In the genomic region with DNA sequence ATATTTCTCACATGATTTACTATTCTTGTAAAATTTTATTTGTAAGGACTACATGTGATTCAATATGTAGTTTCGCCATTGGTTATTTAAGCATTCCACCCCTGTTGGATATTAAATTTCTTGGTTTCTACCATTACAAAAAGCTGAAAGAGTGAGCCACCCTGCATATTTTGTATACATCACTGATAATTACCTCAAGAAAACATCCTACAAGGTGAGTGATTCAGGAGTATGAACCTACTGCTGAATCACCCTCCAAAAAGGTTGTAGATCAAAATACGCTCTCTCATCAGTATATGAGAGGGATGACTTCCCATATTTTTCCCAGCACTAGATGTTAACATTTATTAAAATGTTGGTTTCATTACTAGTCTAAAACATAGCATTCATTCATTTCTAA, we compare ENCODE assay signal across 26 cellular contexts.
"Had no signal": no experiment of that assay in that cellular context is flagged by ENCODE, and none has a peak within 500 bp of the region (broad histone marks: within the 10 kb centered on the region; RNA-seq: fewer than 3 reads in every experiment).

No MANE protein-coding gene starts in this region.

- DNase-seq: dermis blood vessel endothelial cell; dorsolateral prefrontal cortex; effector CD4-positive, alpha-beta T cell; effector memory CD4-positive, alpha-beta T cell; erythroblast; esophagus squamous epithelium; foreskin fibroblast; heart left ventricle; hypothalamus; immature natural killer cell; islet precursor cell; left cardiac atrium; left lung; left ventricle myocardium superior; lower lobe of right lung; mesenchymal stem cell; mucosa of descending colon; naive B cell had no signal

- H3K79me2 ChIP-seq: hepatocyte had no signal

- H3K4me3 ChIP-seq: coronary artery, dorsolateral prefrontal cortex, esophagus squamous epithelium, gastroesophageal sphincter, heart left ventricle, hepatocyte, left lung, lower lobe of right lung, mucosa of descending colon had no signal

- H2AFZ ChIP-seq: hepatocyte had no signal

- FAIRE-seq: colon, endothelial cell of umbilical vein, frontal cortex had no signal

- H3K27ac ChIP-seq: coronary artery, dorsolateral prefrontal cortex, epithelial cell of prostate, esophagus squamous epithelium, gastroesophageal sphincter, heart left ventricle, hepatocyte, left lung, lower lobe of right lung had no signal

- H3K4me1 ChIP-seq: esophagus squamous epithelium, gastroesophageal sphincter, heart left ventricle, left lung, lower lobe of right lung had no signal

- H3K36me3 ChIP-seq: esophagus squamous epithelium, gastroesophageal sphincter, heart left ventricle, left lung, lower lobe of right lung had no signal

- H3K9me3 ChIP-seq: esophagus squamous epithelium, gastroesophageal sphincter, left lung, lower lobe of right lung, mucosa of descending colon had no signal

- H3K4me2 ChIP-seq: hepatocyte had no signal

- H3K27me3 ChIP-seq: dorsolateral prefrontal cortex, esophagus squamous epithelium, gastroesophageal sphincter, heart left ventricle, hepatocyte, left lung had no signal

- ATAC-seq: esophagus mucosa, gastroesophageal sphincter, heart left ventricle, left cardiac atrium, left lung, left ventricle myocardium superior, lower lobe of right lung, mucosa of descending colon had no signal
